Comparison of ENCODE assay signal across 29 cellular contexts in the genomic region with DNA sequence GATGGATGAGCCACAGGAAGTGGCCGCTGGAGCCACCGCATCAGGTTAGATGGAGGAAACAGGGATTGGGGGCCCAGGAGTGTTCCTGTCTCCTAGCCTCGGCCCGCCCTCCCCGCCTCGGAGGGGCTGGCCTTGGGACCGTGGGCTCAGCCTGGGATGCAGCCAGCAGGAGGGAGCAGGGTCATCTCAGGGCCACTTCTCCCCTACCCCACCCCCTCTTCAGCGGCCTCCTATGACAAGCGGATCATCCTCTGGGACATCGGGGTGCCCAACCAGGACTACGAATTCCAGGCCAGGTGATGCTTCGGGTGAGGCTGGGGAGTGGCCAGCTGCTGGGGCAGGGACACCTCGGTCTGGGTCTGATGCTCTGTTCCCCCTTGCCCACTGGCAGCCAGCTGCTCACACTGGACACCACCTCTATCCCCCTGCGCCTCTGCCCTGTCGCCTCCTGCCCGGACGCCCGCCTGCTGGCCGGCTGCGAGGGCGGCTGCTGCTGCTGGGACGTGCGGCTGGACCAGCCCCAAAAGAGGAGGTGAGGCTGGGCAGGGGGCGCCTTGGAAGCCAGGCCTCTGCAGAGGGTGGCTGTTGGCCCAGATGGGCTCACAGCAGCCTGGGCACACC. TPM values are rescaled to one million over a fixed set of nuclear protein-coding genes. Genes with fewer than 3 reads are reported as not detected.
DNase-seq lines count a peak whose midpoint lies in the region; FAIRE-seq and TF ChIP-seq lines count a peak whose summit lies in the region.
"Had no signal": no experiment of that assay in that cellular context is flagged by ENCODE, and none has a peak within 500 bp of the region (broad histone marks: within the 10 kb centered on the region; RNA-seq: fewer than 3 reads in every experiment).

No MANE protein-coding gene starts in this region.

- no peak for TF ChIP-seq POLR2A in sigmoid colon (IDR thresholded peaks at IDR 0.05)

- peak; percentile 17 for DNase-seq in activated naive CD4-positive, alpha-beta T cell treated with anti-CD3 and anti-CD28 coated beads, Interleukin-2, amount 10 ng/mL, durations not matched to agents 7 days and 5 days
- no peak for DNase-seq in activated naive CD4-positive, alpha-beta T cell treated with anti-CD3 and anti-CD28 coated beads for 36 hours
- DNase-seq in GM06990 (ENCODE audit: extremely low read depth, insufficient read length) = peak; percentile 9
- peak; percentile 63 for DNase-seq in kidney
- peak; percentile 60 for DNase-seq in sigmoid colon
- DNase-seq in NCI-H1417 (lab: John Stamatoyannopoulos, UW) = no peak
- DNase-seq in medulla oblongata (ENCODE audit: extremely low spot score) = no peak
- DNase-seq in mesothelial cell of epicardium (ENCODE audit: low spot score in 2 of 2, unreplicated experiment in 2 of 2) = no peak
- DNase-seq: activated CD4-positive, alpha-beta T cell treated with anti-CD3 and anti-CD28 coated beads, Interleukin-2, amount 10 ng/mL, durations not matched to agents 7 days and 5 days; colonic mucosa; DND-41; effector memory CD4-positive, alpha-beta T cell; foreskin fibroblast; immature natural killer cell; lower lobe of right lung; NCI-H2081 treated with DMSO at 0.1 percent for 48 hours; NCI-H345; NCI-H748 treated with DMSO at 0.1 percent for 48 hours; occipital lobe; stimulated activated CD4-positive, alpha-beta T cell treated with anti-CD3 and anti-CD28 coated beads, Interleukin-12 subunit alpha, Interleukin-12 subunit beta, amount 100 ng/mL, for 4 hours; transverse colon had no signal

- H3K36me3 Mint-ChIP-seq in activated naive CD4-positive, alpha-beta T cell treated with anti-CD3 and anti-CD28 coated beads, Interleukin-2, amount 10 ng/mL, durations not matched to agents 7 days and 5 days = peaks cover 1% of the 10 kb centered on the region
- H3K36me3 Mint-ChIP-seq in activated naive CD4-positive, alpha-beta T cell treated with anti-CD3 and anti-CD28 coated beads for 36 hours (ENCODE audit: low read depth) = peaks cover 4% of the 10 kb centered on the region
- H3K36me3 Mint-ChIP-seq in mesothelial cell of epicardium = no peaks in the 10 kb centered on the region

- peaks cover 27% of the 10 kb centered on the region for H3K36me3 ChIP-seq in GM06990 (ENCODE audit: control insufficient read depth, insufficient read depth, low read length)
- H3K36me3 ChIP-seq in kidney (ENCODE audit: control insufficient read depth in 1 of 2, insufficient read depth in 2 of 2, low read length in 2 of 2) = peaks cover 0 to 8% of the 10 kb centered on the region in 2 donors
- H3K36me3 ChIP-seq in sigmoid colon = peaks cover 0 to 44% (median 12%) of the 10 kb centered on the region in 4 donors

- no peaks in the 10 kb centered on the region for H3K9me3 ChIP-seq in kidney (ENCODE audit: control insufficient read depth in 1 of 2, low read length in 2 of 2)
- no peaks in the 10 kb centered on the region for H3K9me3 ChIP-seq in sigmoid colon
- H3K9me3 ChIP-seq: Caco-2, colonic mucosa, lower lobe of right lung, transverse colon had no signal

- no peak for TF ChIP-seq EP300 in sigmoid colon (IDR thresholded peaks at IDR 0.05)

- H3K4me3 Mint-ChIP-seq in activated naive CD4-positive, alpha-beta T cell treated with anti-CD3 and anti-CD28 coated beads, Interleukin-2, amount 10 ng/mL, durations not matched to agents 7 days and 5 days = no peak overlapping the region
- H3K4me3 Mint-ChIP-seq in activated naive CD4-positive, alpha-beta T cell treated with anti-CD3 and anti-CD28 coated beads for 36 hours = no peak overlapping the region
- no peak overlapping the region for H3K4me3 Mint-ChIP-seq in mesothelial cell of epicardium
- H3K4me3 Mint-ChIP-seq: activated CD4-positive, alpha-beta T cell treated with anti-CD3 and anti-CD28 coated beads, Interleukin-2, amount 10 ng/mL, durations not matched to agents 7 days and 5 days; activated T-helper 1 cell treated with anti-CD3 and anti-CD28 coated beads, Interleukin-12 subunit alpha, Interleukin-12 subunit beta, Interleukin-2, Interleukin-4 antibody, amounts not matched to agents 30 ng/mL and 10 ng/mL and 1 ng/mL, durations not matched to agents 14 hours and 24 hours and 36 hours; immature natural killer cell; stimulated activated naive CD8-positive, alpha-beta T cell treated with anti-CD3 and anti-CD28 coated beads, Interleukin-15, Interleukin-2, amounts not matched to agents 100 ng/mL and 50 ng/mL, for 24 hours had no signal

- H3K27ac Mint-ChIP-seq in activated naive CD4-positive, alpha-beta T cell treated with anti-CD3 and anti-CD28 coated beads, Interleukin-2, amount 10 ng/mL, durations not matched to agents 7 days and 5 days = no peak overlapping the region
- no peak overlapping the region for H3K27ac Mint-ChIP-seq in activated naive CD4-positive, alpha-beta T cell treated with anti-CD3 and anti-CD28 coated beads for 36 hours
- H3K27ac Mint-ChIP-seq in mesothelial cell of epicardium = no peak overlapping the region
- H3K27ac Mint-ChIP-seq: activated T-helper 1 cell treated with anti-CD3 and anti-CD28 coated beads, Interleukin-12 subunit alpha, Interleukin-12 subunit beta, Interleukin-2, Interleukin-4 antibody, amounts not matched to agents 30 ng/mL and 10 ng/mL and 1 ng/mL, durations not matched to agents 14 hours and 24 hours and 36 hours; stimulated activated naive CD8-positive, alpha-beta T cell treated with anti-CD3 and anti-CD28 coated beads, Interleukin-15, Interleukin-2, amounts not matched to agents 100 ng/mL and 50 ng/mL, for 24 hours had no signal

- no peak for FAIRE-seq in kidney (lab: Jason Lieb, UNC)
- FAIRE-seq: A204.1, GM12878, H54 had no signal

- H3K27me3 ChIP-seq in GM06990 (replicated peaks; ENCODE audit: control insufficient read depth, insufficient read depth, low read length) = no peaks in the 10 kb centered on the region
- H3K27me3 ChIP-seq in sigmoid colon = no peaks in the 10 kb centered on the region
- H3K27me3 ChIP-seq: colonic mucosa, hepatocyte, transverse colon had no signal

- H3K9ac ChIP-seq in kidney (ENCODE audit: low read length in 2 of 2) = no peak overlapping the region

- H3K27me3 Mint-ChIP-seq in activated naive CD4-positive, alpha-beta T cell treated with anti-CD3 and anti-CD28 coated beads, Interleukin-2, amount 10 ng/mL, durations not matched to agents 7 days and 5 days = no peaks in the 10 kb centered on the region
- H3K27me3 Mint-ChIP-seq in activated naive CD4-positive, alpha-beta T cell treated with anti-CD3 and anti-CD28 coated beads for 36 hours (ENCODE audit: low read depth) = no peaks in the 10 kb centered on the region
- no peaks in the 10 kb centered on the region for H3K27me3 Mint-ChIP-seq in mesothelial cell of epicardium (ENCODE audit: low read depth)
- H3K27me3 Mint-ChIP-seq: activated CD4-positive, alpha-beta T cell treated with anti-CD3 and anti-CD28 coated beads, Interleukin-2, amount 10 ng/mL, durations not matched to agents 7 days and 5 days; stimulated activated naive CD8-positive, alpha-beta T cell treated with anti-CD3 and anti-CD28 coated beads, Interleukin-15, Interleukin-2, amounts not matched to agents 100 ng/mL and 50 ng/mL, for 24 hours had no signal

- CTCF ChIA-PET in activated naive CD4-positive, alpha-beta T cell treated with anti-CD3 and anti-CD28 coated beads, Interleukin-2, amount 10 ng/mL, durations not matched to agents 7 days and 5 days (lab: Charles Lee) = interaction anchor here (1.2 kb wide), 1 partner anchor 57 kb away, joined by 4 read pairs; no protein-coding TSS in a partner anchor
- CTCF ChIA-PET in activated naive CD4-positive, alpha-beta T cell treated with anti-CD3 and anti-CD28 coated beads for 36 hours (lab: Charles Lee) = interaction anchor here (1.4 kb wide), 1 partner anchor 57 kb away, joined by 3 read pairs; no protein-coding TSS in a partner anchor

- H3K4me1 ChIP-seq in kidney (ENCODE audit: control insufficient read depth in 1 of 2, insufficient read depth in 1 of 2, low read depth in 1 of 2, low read length in 2 of 2) (peaks cover 6 to 8% of the 10 kb centered on the region in 2 donors), sigmoid colon (peaks cover 0 to 12% (median 9%) of the 10 kb centered on the region in 4 donors)

- H3K27ac ChIP-seq in kidney (ENCODE audit: low read depth in 2 of 2, low read length in 2 of 2) = no peak overlapping the region
- H3K27ac ChIP-seq in sigmoid colon = no peak overlapping the region
- H3K27ac ChIP-seq: colonic mucosa, hepatocyte, lower lobe of right lung, VCaP had no signal

- intact Hi-C loops in activated naive CD4-positive, alpha-beta T cell treated with anti-CD3 and anti-CD28 coated beads for 36 hours (cut with micrococcal nuclease) = no loop called here
- intact Hi-C loops in kidney (cut with DNase I) = no loop called here
- intact Hi-C loops in sigmoid colon (cut with DNase I) = no loop called here

- peaks cover 14% of the 10 kb centered on the region for H3K4me1 Mint-ChIP-seq in activated naive CD4-positive, alpha-beta T cell treated with anti-CD3 and anti-CD28 coated beads, Interleukin-2, amount 10 ng/mL, durations not matched to agents 7 days and 5 days
- H3K4me1 Mint-ChIP-seq in activated naive CD4-positive, alpha-beta T cell treated with anti-CD3 and anti-CD28 coated beads for 36 hours (ENCODE audit: low read depth) = peaks cover 17% of the 10 kb centered on the region
- H3K4me1 Mint-ChIP-seq in mesothelial cell of epicardium = peaks cover 11% of the 10 kb centered on the region

- H3K4me3 ChIP-seq in GM06990 (replicated peaks; ENCODE audit: low read depth, low read length) (no peak overlapping the region), kidney (ENCODE audit: low read length in 2 of 2) (no peak overlapping the region), sigmoid colon (no peak overlapping the region)
- H3K4me3 ChIP-seq: colonic mucosa, GM12878, hepatocyte, lower lobe of right lung, transverse colon had no signal

- TF ChIP-seq CTCF in GM06990 (IDR thresholded peaks at IDR 0.05; ENCODE audit: insufficient read depth, low read length, poor library complexity, severe bottlenecking) (no peak), kidney (IDR thresholded peaks at IDR 0.05; ENCODE audit: borderline replicate concordance, extremely low read depth, insufficient read depth) (no peak), sigmoid colon (IDR thresholded peaks at IDR 0.05) (no peak), mesothelial cell of epicardium (IDR thresholded peaks at IDR 0.05; ENCODE audit: unreplicated experiment) (no peak)

- H3K9me3 Mint-ChIP-seq in activated naive CD4-positive, alpha-beta T cell treated with anti-CD3 and anti-CD28 coated beads, Interleukin-2, amount 10 ng/mL, durations not matched to agents 7 days and 5 days = no peaks in the 10 kb centered on the region
- no peaks in the 10 kb centered on the region for H3K9me3 Mint-ChIP-seq in activated naive CD4-positive, alpha-beta T cell treated with anti-CD3 and anti-CD28 coated beads for 36 hours
- H3K9me3 Mint-ChIP-seq in mesothelial cell of epicardium = no peaks in the 10 kb centered on the region
- H3K9me3 Mint-ChIP-seq: activated CD4-positive, alpha-beta T cell treated with anti-CD3 and anti-CD28 coated beads, Interleukin-2, amount 10 ng/mL, durations not matched to agents 7 days and 5 days; activated T-helper 1 cell treated with anti-CD3 and anti-CD28 coated beads, Interleukin-12 subunit alpha, Interleukin-12 subunit beta, Interleukin-2, Interleukin-4 antibody, amounts not matched to agents 30 ng/mL and 10 ng/mL and 1 ng/mL, durations not matched to agents 14 hours and 24 hours and 36 hours; immature natural killer cell; stimulated activated naive CD8-positive, alpha-beta T cell treated with anti-CD3 and anti-CD28 coated beads, Interleukin-15, Interleukin-2, amounts not matched to agents 100 ng/mL and 50 ng/mL, for 24 hours had no signal

- WGBS in sigmoid colon, 2 donors = 87 to 93% methylated on average over 24 of the region's 24 CpGs

RNA-seq across cellular contexts. Expression of gene LRWD1, which starts 4.7 kb away (rescaled TPM):
- 10 to 100 TPM in 1 of 2 experiments, 1 to 10 TPM in 1; 9.4 to 11.0 TPM for total RNA-seq in activated naive CD4-positive, alpha-beta T cell treated with anti-CD3 and anti-CD28 coated beads for 36 hours
- total RNA-seq in kidney (14.1 TPM), sigmoid colon (10 to 100 TPM in 1 of 4 donors, 1 to 10 TPM in 3; 7.2 to 19.4 (median 8.8) TPM), mesothelial cell of epicardium (19.2 to 21.1 TPM (median 19.2 TPM) in 3 replicates)
- polyA plus RNA-seq in kidney (ENCODE audit: insufficient read depth, low read depth, low replicate concordance) (14.0 TPM), sigmoid colon (10 to 100 TPM; 13.4 to 18.8 (median 16.2) TPM)

RNA-seq across cellular contexts. Expression of gene ALKBH4, which starts 4.8 kb away (rescaled TPM):
- total RNA-seq in activated naive CD4-positive, alpha-beta T cell treated with anti-CD3 and anti-CD28 coated beads for 36 hours = 1 to 10 TPM; 5.7 to 6.4 TPM
- total RNA-seq in kidney (14.0 TPM), sigmoid colon (10 to 100 TPM in 3 of 4 donors, 1 to 10 TPM in 1; 8.0 to 26.7 (median 15.5) TPM), mesothelial cell of epicardium (14.9 to 19.4 TPM (median 18.6 TPM) in 3 replicates)
- polyA plus RNA-seq in kidney (ENCODE audit: insufficient read depth, low read depth, low replicate concordance) (15.4 TPM), sigmoid colon (10 to 100 TPM in 2 of 3 donors, 1 to 10 TPM in 1; 9.2 to 10.2 (median 10.2) TPM)

RNA-seq across cellular contexts. Expression of gene POLR2J, which starts 9.3 kb away (rescaled TPM):
- total RNA-seq in activated naive CD4-positive, alpha-beta T cell treated with anti-CD3 and anti-CD28 coated beads for 36 hours = 10 to 100 TPM; 43.9 to 47.1 TPM
- total RNA-seq in kidney = 42.0 TPM
- polyA plus RNA-seq in kidney (ENCODE audit: insufficient read depth, low read depth, low replicate concordance) = 117 TPM
- total RNA-seq in sigmoid colon = 10 to 100 TPM in 3 of 4 donors, 1 to 10 TPM in 1; 9.9 to 29.3 (median 20.5) TPM
- polyA plus RNA-seq in sigmoid colon = 100 to 1,000 TPM in 2 of 3 donors, 10 to 100 TPM in 1; 75.1 to 190 (median 166) TPM
- 37.1 to 40.3 TPM (median 37.9 TPM) in 3 replicates for total RNA-seq in mesothelial cell of epicardium

RNA-seq across cellular contexts. Expression of gene ORAI2, which starts 36.1 kb away (rescaled TPM):
- 10 to 100 TPM; 15.4 to 16.4 TPM for total RNA-seq in activated naive CD4-positive, alpha-beta T cell treated with anti-CD3 and anti-CD28 coated beads for 36 hours
- total RNA-seq in kidney (45.6 TPM), sigmoid colon (10 to 100 TPM in 2 of 4 donors, 1 to 10 TPM in 2; 6.4 to 15.8 (median 11.1) TPM), mesothelial cell of epicardium (27.3 to 27.9 TPM (median 27.5 TPM) in 3 replicates)
- polyA plus RNA-seq in kidney (ENCODE audit: insufficient read depth, low read depth, low replicate concordance) (13.8 TPM), sigmoid colon (10 to 100 TPM in 1 of 3 donors, 1 to 10 TPM in 2; 1.4 to 38.7 (median 3.6) TPM)

RNA-seq across cellular contexts. Expression of gene RASA4B, which starts 48.1 kb away (rescaled TPM):
- 10 to 100 TPM; 16.2 to 17.4 TPM for total RNA-seq in activated naive CD4-positive, alpha-beta T cell treated with anti-CD3 and anti-CD28 coated beads for 36 hours
- total RNA-seq in kidney (22.5 TPM), sigmoid colon (10 to 100 TPM in 2 of 4 donors, 1 to 10 TPM in 2; 2.5 to 39.1 (median 12.9) TPM), mesothelial cell of epicardium (6.5 to 8.4 TPM (median 8.2 TPM) in 3 replicates)
- polyA plus RNA-seq in kidney (ENCODE audit: insufficient read depth, low read depth, low replicate concordance) (24.0 TPM), sigmoid colon (10 to 100 TPM; 11.4 to 24.4 (median 16.6) TPM)

Comparison
In these comparisons a context has a peak if more than half of its experiments do, and no peak if none do; other contexts are left out.
1. DNase-seq: peak in activated naive CD4-positive, alpha-beta T cell treated with anti-CD3 and anti-CD28 coated beads, Interleukin-2, amount 10 ng/mL, durations not matched to agents 7 days and 5 days (single experiment), GM06990 (single experiment), kidney (single experiment) and sigmoid colon (single experiment); none in activated naive CD4-positive, alpha-beta T cell treated with anti-CD3 and anti-CD28 coated beads for 36 hours (single experiment), NCI-H1417 (0 of 3), medulla oblongata (single experiment) and mesothelial cell of epicardium (0 of 2).